Comparison of ENCODE assay signal across 12 cellular contexts in genomic region chr10:47104786-47105385, GRCh38.
DNase-seq lines count a peak whose midpoint lies in the region; ATAC-seq and TF ChIP-seq lines count a peak whose summit lies in the region.
"Had no signal": no experiment of that assay in that cellular context is flagged by ENCODE, and none has a peak within 500 bp of the region (broad histone marks: within the 10 kb centered on the region; RNA-seq: fewer than 3 reads in every experiment).

No MANE protein-coding gene starts in this region.

- TF ChIP-seq CTCF in AG04450 (IDR thresholded peaks at IDR 0.05; ENCODE audit: low read depth, low read length) (no peak), Loucy (conservative IDR thresholded peaks at IDR 0.05; ENCODE audit: low read length) (no peak), colonic mucosa (IDR thresholded peaks at IDR 0.05) (no peak), smooth muscle cell (IDR thresholded peaks at IDR 0.05; ENCODE audit: borderline replicate concordance, insufficient read depth, poor library complexity, severe bottlenecking) (no peak), SK-N-SH (IDR thresholded peaks at IDR 0.05) (no peak)

- intact Hi-C loops in colonic mucosa (cut with DNase I) = no loop called here

- H3K4me1 ChIP-seq in Loucy (ENCODE audit: insufficient read depth, low read length, poor library complexity, severe bottlenecking) = peaks cover 77% of the 10 kb centered on the region
- no peaks in the 10 kb centered on the region for H3K4me1 ChIP-seq in colonic mucosa
- no peaks in the 10 kb centered on the region for H3K4me1 ChIP-seq in smooth muscle cell (ENCODE audit: low read depth)
- peaks cover 0 to 7% of the 10 kb centered on the region in 2 experiments; a peak in 1 of 4 replicates for H3K4me1 ChIP-seq in SK-N-SH (ENCODE audit: control insufficient read depth in 1 of 2, insufficient read depth in 2 of 2, low read depth in 1 of 2, low read length in 1 of 2)

- no peaks in the 10 kb centered on the region for H3K79me2 ChIP-seq in Loucy (ENCODE audit: insufficient read depth, low read length)
- H3K79me2 ChIP-seq in smooth muscle cell (ENCODE audit: low read depth) = no peaks in the 10 kb centered on the region
- H3K79me2 ChIP-seq in SK-N-SH (ENCODE audit: insufficient read depth) = no peaks in the 10 kb centered on the region

- H3K4me2 ChIP-seq in Loucy (ENCODE audit: low read depth, low read length, poor library complexity, severe bottlenecking) (peak overlapping the region; percentile 28), smooth muscle cell (no peak overlapping the region), SK-N-SH (no peak overlapping the region)

- peaks cover 7% of the 10 kb centered on the region for H3F3A ChIP-seq in Loucy (ENCODE audit: low read depth)
- H3F3A ChIP-seq in smooth muscle cell (ENCODE audit: low read depth) = no peaks in the 10 kb centered on the region
- H3F3A ChIP-seq in SK-N-SH (replicated peaks; ENCODE audit: insufficient read depth) = no peaks in the 10 kb centered on the region

- H4K20me1 ChIP-seq in Loucy (ENCODE audit: insufficient read depth, low read length, poor library complexity, severe bottlenecking) (no peaks in the 10 kb centered on the region), smooth muscle cell (ENCODE audit: low read depth) (no peaks in the 10 kb centered on the region), SK-N-SH (ENCODE audit: insufficient read depth) (no peaks in the 10 kb centered on the region)

- no peak for ATAC-seq in GM21360 (IDR thresholded peaks at IDR 0.05; ENCODE audit: unreplicated experiment)

- H3K9me2 ChIP-seq in Loucy (replicated peaks; ENCODE audit: low read depth, low read length) (no peaks in the 10 kb centered on the region), SK-N-SH (no peaks in the 10 kb centered on the region)

- TF ChIP-seq EP300 in SK-N-SH (IDR thresholded peaks at IDR 0.05; ENCODE audit: borderline replicate concordance in 1 of 2, low read depth in 1 of 2, low read length in 1 of 2) = no peak

- H3K9ac ChIP-seq in Loucy (ENCODE audit: low read depth, low read length, poor library complexity, severe bottlenecking) (peak overlapping the region; percentile 49), colonic mucosa (ENCODE audit: low read depth in 2 of 2, low read length in 2 of 2) (no peak overlapping the region), smooth muscle cell (ENCODE audit: low read depth) (no peak overlapping the region), SK-N-SH (no peak overlapping the region)

- H3K27me3 ChIP-seq in AG04450 (ENCODE audit: control insufficient read depth, insufficient read depth, low read length) (no peaks in the 10 kb centered on the region), Loucy (ENCODE audit: insufficient read depth, low read length, poor library complexity, severe bottlenecking) (no peaks in the 10 kb centered on the region), colonic mucosa (no peaks in the 10 kb centered on the region), smooth muscle cell (ENCODE audit: low read depth) (no peaks in the 10 kb centered on the region), SK-N-SH (ENCODE audit: insufficient read depth) (no peaks in the 10 kb centered on the region)
- H3K27me3 ChIP-seq: ovary had no signal

- POLR2A ChIA-PET in AG04450 (lab: Yijun Ruan, JAX) (interaction anchor here (1.1 kb wide), 1 partner anchor 62 kb away, joined by 3 read pairs; no protein-coding TSS in a partner anchor), SK-N-SH (lab: Yijun Ruan, JAX) (no interaction called here)

- peaks cover 8% of the 10 kb centered on the region; the same call in 1 of the 2 replicates for H3K9me3 ChIP-seq in AG04450 (ENCODE audit: control insufficient read depth, insufficient read depth, low read length)
- H3K9me3 ChIP-seq in Loucy (ENCODE audit: insufficient read depth, low read depth, low read length) = no peaks in the 10 kb centered on the region
- H3K9me3 ChIP-seq in colonic mucosa = no peaks in the 10 kb centered on the region
- no peaks in the 10 kb centered on the region for H3K9me3 ChIP-seq in smooth muscle cell (replicated peaks; ENCODE audit: low read depth)
- no peaks in the 10 kb centered on the region for H3K9me3 ChIP-seq in SK-N-SH
- H3K9me3 ChIP-seq: ovary had no signal

- CTCF ChIA-PET in AG04450 (lab: Charles Lee) = no interaction called here
- CTCF ChIA-PET in SK-N-SH (lab: Yijun Ruan, JAX) = interaction anchor here (0.8 kb wide), 1 partner anchor 128 kb away, joined by 3 read pairs; no protein-coding TSS in a partner anchor

- 89% methylated on average over 4 of the region's 4 CpGs for WGBS in smooth muscle cell (ENCODE audit: low lambda C conversion rate)
- 14% methylated on average over 3 of the region's 4 CpGs for WGBS in SK-N-SH (ENCODE audit: low lambda C conversion rate)

- DNase-seq in AG04450 (ENCODE audit: low read depth, low spot score) = no peak
- peak; percentile 23 for DNase-seq in colonic mucosa
- peak; percentile 25 for DNase-seq in medulla oblongata (ENCODE audit: extremely low spot score)
- no peak for DNase-seq in smooth muscle cell (lab: John Stamatoyannopoulos, UW; ENCODE audit: unreplicated experiment)
- no peak for DNase-seq in EL
- DNase-seq in SK-N-SH = no peak
- DNase-seq: central memory CD4-positive, alpha-beta T cell; mesendoderm; ovary had no signal

- H3K27ac ChIP-seq in AG04450 (ENCODE audit: low read depth, low read length) (peak overlapping the region; percentile 75), colonic mucosa (no peak overlapping the region), smooth muscle cell (ENCODE audit: low read depth) (no peak overlapping the region), SK-N-SH (ENCODE audit: low read depth in 2 of 2, low read length in 1 of 2) (no peak overlapping the region)
- H3K27ac ChIP-seq: epithelial cell of prostate, ovary had no signal

- H2AFZ ChIP-seq in Loucy (ENCODE audit: low read length) (peak overlapping the region; percentile 13; the same call in 1 of the 2 replicates), smooth muscle cell (ENCODE audit: low read depth) (no peak overlapping the region), SK-N-SH (ENCODE audit: low read depth) (no peak overlapping the region)

- TF ChIP-seq RAD21 in SK-N-SH (IDR thresholded peaks at IDR 0.05; ENCODE audit: low read length) = no peak

- H3K36me3 ChIP-seq in Loucy (ENCODE audit: insufficient read depth, low read length) (no peaks in the 10 kb centered on the region), colonic mucosa (no peaks in the 10 kb centered on the region), smooth muscle cell (ENCODE audit: low read depth) (no peaks in the 10 kb centered on the region), SK-N-SH (replicated peaks in 1 of 2; ENCODE audit: control insufficient read depth in 1 of 2, insufficient read depth in 2 of 2, low read length in 1 of 2) (no peaks in the 10 kb centered on the region)
- H3K36me3 ChIP-seq: ovary had no signal

- H3K4me3 ChIP-seq in AG04450 (ENCODE audit: low read depth, low read length) (no peak overlapping the region), Loucy (ENCODE audit: low read length, poor library complexity, severe bottlenecking) (no peak overlapping the region), colonic mucosa (no peak overlapping the region), smooth muscle cell (no peak overlapping the region), SK-N-SH (ENCODE audit: low read depth in 2 of 2, low read length in 1 of 2) (no peak overlapping the region)
- H3K4me3 ChIP-seq: ovary had no signal

TF ChIP-seq in SK-N-SH, 30 proteins besides CTCF, POLR2A, EP300 and RAD21:
- TF ChIP-seq RCOR1 (IDR thresholded peaks at IDR 0.05; ENCODE audit: low read length) (no peak), TEAD4 (IDR thresholded peaks at IDR 0.05; ENCODE audit: borderline replicate concordance, insufficient read depth) (no peak), GATA2 (CRISPR knock-in tag; IDR thresholded peaks at IDR 0.05) (no peak), FOXM1 (IDR thresholded peaks at IDR 0.05; ENCODE audit: low read depth) (no peak), GABPA (IDR thresholded peaks at IDR 0.05; ENCODE audit: low read depth) (no peak), FOXJ3 (CRISPR knock-in tag; IDR thresholded peaks at IDR 0.05) (no peak), POLR2AphosphoS5 (IDR thresholded peaks at IDR 0.05; ENCODE audit: low read depth, low read length) (no peak), MXI1 (IDR thresholded peaks at IDR 0.05; ENCODE audit: low read depth, low read length) (no peak), SMC3 (IDR thresholded peaks at IDR 0.05; ENCODE audit: low read depth, low read length) (no peak), SIN3A (IDR thresholded peaks at IDR 0.05; ENCODE audit: borderline replicate concordance, low read depth, low read length) (no peak), TAF1 (IDR thresholded peaks at IDR 0.05; ENCODE audit: borderline replicate concordance, low read depth, low read length) (no peak)
- TF ChIP-seq, protein P1, sequence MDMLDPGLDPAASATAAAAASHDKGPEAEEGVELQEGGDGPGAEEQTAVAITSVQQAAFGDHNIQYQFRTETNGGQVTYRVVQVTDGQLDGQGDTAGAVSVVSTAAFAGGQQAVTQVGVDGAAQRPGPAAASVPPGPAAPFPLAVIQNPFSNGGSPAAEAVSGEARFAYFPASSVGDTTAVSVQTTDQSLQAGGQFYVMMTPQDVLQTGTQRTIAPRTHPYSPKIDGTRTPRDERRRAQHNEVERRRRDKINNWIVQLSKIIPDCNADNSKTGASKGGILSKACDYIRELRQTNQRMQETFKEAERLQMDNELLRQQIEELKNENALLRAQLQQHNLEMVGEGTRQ (IDR thresholded peaks at IDR 0.05; ENCODE audit: borderline replicate concordance, low read depth, low read length) = no peak

Comparison
In these comparisons a context has a peak if more than half of its experiments do, and no peak if none do; other contexts are left out.
1. DNase-seq: peak in colonic mucosa (single experiment) and medulla oblongata (single experiment); none in AG04450 (single experiment), smooth muscle cell (single experiment), EL (single experiment) and SK-N-SH (single experiment).